ENCODE assay signal across 1 cellular context in genomic region chr5:160092519-160092918, GRCh38.
TF ChIP-seq lines count a peak whose summit lies in the region.

No MANE protein-coding gene starts in this region.

TF ChIP-seq in GM23338, 12 proteins besides CTCF, POLR2A, EP300 and RAD21 (continued from another document):
- TF ChIP-seq ZNF462 (CRISPR knock-in tag; IDR thresholded peaks at IDR 0.05), result no peak
